ENCODE assay signal across 29 cellular contexts in genomic region chr21:28152729-28153128, GRCh38.
"Had no signal": no experiment of that assay in that cellular context is flagged by ENCODE, and none has a peak within 500 bp of the region (broad histone marks: within the 10 kb centered on the region; RNA-seq: fewer than 3 reads in every experiment).

No MANE protein-coding gene starts in this region.

- ATAC-seq: effector memory CD8-positive, alpha-beta T cell; gastroesophageal sphincter; heart left ventricle; left lobe of liver; mucosa of descending colon; right lobe of liver; stimulated activated naive CD8-positive, alpha-beta T cell treated with anti-CD3 and anti-CD28 coated beads, Interleukin-15, amount 100 ng/mL, for 72 hours; upper lobe of right lung had no signal

- DNase-seq: effector memory CD8-positive, alpha-beta T cell; esophagus squamous epithelium; foreskin fibroblast; heart left ventricle; kidney; mucosa of descending colon; naive B cell; right lobe of liver; small intestine; stimulated activated CD4-positive, alpha-beta T cell treated with anti-CD3 and anti-CD28 coated beads, Interleukin-15, amount 100 ng/mL, for 24 hours; stimulated activated CD4-positive, alpha-beta T cell treated with anti-CD3 and anti-CD28 coated beads, Interleukin-2, amount 100 ng/mL, for 48 hours; stimulated activated CD8-positive, alpha-beta memory T cell treated with anti-CD3 and anti-CD28 coated beads, Interleukin-4, amount 100 ng/mL, for 48 hours; stimulated activated naive CD4-positive, alpha-beta T cell; stimulated activated naive CD8-positive, alpha-beta T cell treated with anti-CD3 and anti-CD28 coated beads, Interleukin-15, amount 100 ng/mL, for 72 hours; transverse colon; upper lobe of right lung had no signal

- H3K4me3 ChIP-seq: coronary artery, esophagus squamous epithelium, gastroesophageal sphincter, heart left ventricle, hepatocyte, lung, mucosa of descending colon, neural progenitor cell, right lobe of liver, suprapubic skin, transverse colon, upper lobe of right lung, vagina had no signal

- H3K36me3 Mint-ChIP-seq: memory B cell, mesothelial cell of epicardium, naive B cell, neural progenitor cell had no signal

- H3K9ac ChIP-seq: neural progenitor cell, parathyroid adenoma had no signal

- H3K36me3 ChIP-seq: esophagus squamous epithelium, gastroesophageal sphincter, heart left ventricle, neural progenitor cell, right lobe of liver, suprapubic skin, transverse colon, upper lobe of right lung, vagina had no signal

- H3K9me3 ChIP-seq: esophagus squamous epithelium, gastroesophageal sphincter, heart left ventricle, mucosa of descending colon, right lobe of liver, suprapubic skin, transverse colon, upper lobe of right lung, vagina had no signal

- H3K27ac Mint-ChIP-seq: effector memory CD8-positive, alpha-beta T cell; memory B cell; mesothelial cell of epicardium; naive B cell; nephron; neural progenitor cell; progenitor cell of endocrine pancreas had no signal

- H3K4me2 ChIP-seq: hepatocyte, neural progenitor cell had no signal

- H3K4me3 Mint-ChIP-seq: effector memory CD8-positive, alpha-beta T cell; memory B cell; mesothelial cell of epicardium; naive B cell; nephron; neural progenitor cell; stimulated activated naive CD8-positive, alpha-beta T cell treated with anti-CD3 and anti-CD28 coated beads, Interleukin-15, amount 100 ng/mL, for 72 hours had no signal

- H3K9me3 Mint-ChIP-seq: mesothelial cell of epicardium; nephron; neural progenitor cell; stimulated activated naive CD8-positive, alpha-beta T cell treated with anti-CD3 and anti-CD28 coated beads, Interleukin-15, amount 100 ng/mL, for 72 hours had no signal

- H3K27ac ChIP-seq: coronary artery, gastroesophageal sphincter, heart left ventricle, hepatocyte, neural progenitor cell, parathyroid adenoma, right lobe of liver, suprapubic skin, transverse colon, upper lobe of right lung, vagina had no signal

- H3K4me1 ChIP-seq: neural progenitor cell, parathyroid adenoma, right lobe of liver, upper lobe of right lung, vagina had no signal

- H3K27me3 ChIP-seq: esophagus squamous epithelium, gastroesophageal sphincter, heart left ventricle, hepatocyte, neural progenitor cell, right lobe of liver, suprapubic skin, transverse colon, upper lobe of right lung, vagina had no signal

- H3K4me1 Mint-ChIP-seq: memory B cell; naive B cell; nephron; neural progenitor cell; stimulated activated naive CD8-positive, alpha-beta T cell treated with anti-CD3 and anti-CD28 coated beads, Interleukin-15, amount 100 ng/mL, for 72 hours had no signal

- H3K27me3 Mint-ChIP-seq: effector memory CD8-positive, alpha-beta T cell; memory B cell; naive B cell; progenitor cell of endocrine pancreas; stimulated activated naive CD8-positive, alpha-beta T cell treated with anti-CD3 and anti-CD28 coated beads, Interleukin-15, amount 100 ng/mL, for 72 hours had no signal

- FAIRE-seq: small intestine had no signal

- H2AFZ ChIP-seq: hepatocyte, neural progenitor cell, parathyroid adenoma had no signal
